In the genomic region with DNA sequence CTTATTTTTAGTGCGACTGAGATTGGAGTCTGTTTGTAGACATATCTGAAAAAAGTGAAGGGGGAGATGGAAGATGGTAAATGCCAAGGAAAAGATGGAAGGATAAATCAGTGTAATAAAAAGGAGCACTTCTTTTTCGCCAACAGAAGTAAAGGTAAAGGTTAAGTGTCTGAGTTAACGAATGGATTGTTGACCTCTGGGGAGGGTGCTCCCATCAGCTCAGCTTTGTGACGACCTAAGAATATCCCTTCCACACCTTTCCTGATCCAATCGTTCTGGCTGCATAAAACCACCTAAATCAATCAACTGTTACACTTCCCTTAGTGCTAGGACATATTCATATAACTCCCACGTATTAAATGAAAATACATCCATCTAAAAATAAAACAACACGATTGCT, we compare ENCODE assay signal across 8 cellular contexts. TPM values are rescaled to one million over a fixed set of nuclear protein-coding genes. Genes with fewer than 3 reads are reported as not detected.
DNase-seq lines count a peak whose midpoint lies in the region; ATAC-seq and TF ChIP-seq lines count a peak whose summit lies in the region.

No MANE protein-coding gene starts in this region.

- peak overlapping the region; percentile 81 for H3K4me3 ChIP-seq in fibroblast of the aortic adventitia (ENCODE audit: low read depth, low read length)

- POLR2A ChIA-PET in RWPE1 (lab: Yijun Ruan, JAX; ENCODE audit: low non-redundant PET): interaction anchor here (0.7 to 0.8 kb wide), 2 partner anchors 17 to 269 kb away, joined by 3 read pairs; no protein-coding TSS in a partner anchor

- no peak for ATAC-seq in GM21786 (IDR thresholded peaks at IDR 0.05; ENCODE audit: unreplicated experiment)
- no peak for ATAC-seq in GM18498 (IDR thresholded peaks at IDR 0.05; ENCODE audit: unreplicated experiment)

- H3K4me1 ChIP-seq in ES-I3 (ENCODE audit: insufficient read depth, low read length): peaks cover 19% of the 10 kb centered on the region

- DNase-seq in RWPE1 (ENCODE audit: low spot score) (no peak), fibroblast of the aortic adventitia (ENCODE audit: low read depth) (no peak), pons (ENCODE audit: low spot score) (peak; percentile 31), cerebellar nuclear complex (lab: John Stamatoyannopoulos, UW) (no peak), HUDEP-2 (lab: John Stamatoyannopoulos, UW; ENCODE audit: unreplicated experiment in 76 of 76) (no peak)

- H3K9ac ChIP-seq in ES-I3 (ENCODE audit: low read depth, low read length): peak overlapping the region; percentile 93

- TF ChIP-seq CTCF in RWPE1 (conservative IDR thresholded peaks at IDR 0.05; ENCODE audit: low read depth) (no peak), fibroblast of the aortic adventitia (IDR thresholded peaks at IDR 0.05; ENCODE audit: insufficient read depth, low read length) (no peak)

- CTCF ChIA-PET in RWPE1 (lab: Yijun Ruan, JAX): interaction anchor here (0.6 to 0.8 kb wide), 4 partner anchors 22 to 1157 kb away, joined by 3 to 6 read pairs (median 4); no protein-coding TSS in a partner anchor

- H3K27ac ChIP-seq in RWPE1: peak overlapping the region; percentile 96

- no peaks in the 10 kb centered on the region for H3K36me3 ChIP-seq in ES-I3 (ENCODE audit: insufficient read depth, low read length)

- no peaks in the 10 kb centered on the region for H3K9me3 ChIP-seq in ES-I3 (ENCODE audit: control insufficient read depth, insufficient read depth, low read length)

RNA-seq across cellular contexts. Expression of gene C11orf71, which starts 0.8 kb away (rescaled TPM):
- total RNA-seq in fibroblast of the aortic adventitia (ENCODE audit: low replicate concordance): 2.5 and 4.2 TPM in 2 replicates

RNA-seq across cellular contexts. Expression of gene RBM7, which starts 1.0 kb away (rescaled TPM):
- 5.6 and 45.6 TPM in 2 replicates for total RNA-seq in fibroblast of the aortic adventitia (ENCODE audit: low replicate concordance)

RNA-seq across cellular contexts. Expression of gene REXO2, which starts 39.8 kb away (rescaled TPM):
- 162 and 571 TPM in 2 replicates for total RNA-seq in fibroblast of the aortic adventitia (ENCODE audit: low replicate concordance)
